Comparison of ENCODE assay signal across 1 cellular context in the genomic region with DNA sequence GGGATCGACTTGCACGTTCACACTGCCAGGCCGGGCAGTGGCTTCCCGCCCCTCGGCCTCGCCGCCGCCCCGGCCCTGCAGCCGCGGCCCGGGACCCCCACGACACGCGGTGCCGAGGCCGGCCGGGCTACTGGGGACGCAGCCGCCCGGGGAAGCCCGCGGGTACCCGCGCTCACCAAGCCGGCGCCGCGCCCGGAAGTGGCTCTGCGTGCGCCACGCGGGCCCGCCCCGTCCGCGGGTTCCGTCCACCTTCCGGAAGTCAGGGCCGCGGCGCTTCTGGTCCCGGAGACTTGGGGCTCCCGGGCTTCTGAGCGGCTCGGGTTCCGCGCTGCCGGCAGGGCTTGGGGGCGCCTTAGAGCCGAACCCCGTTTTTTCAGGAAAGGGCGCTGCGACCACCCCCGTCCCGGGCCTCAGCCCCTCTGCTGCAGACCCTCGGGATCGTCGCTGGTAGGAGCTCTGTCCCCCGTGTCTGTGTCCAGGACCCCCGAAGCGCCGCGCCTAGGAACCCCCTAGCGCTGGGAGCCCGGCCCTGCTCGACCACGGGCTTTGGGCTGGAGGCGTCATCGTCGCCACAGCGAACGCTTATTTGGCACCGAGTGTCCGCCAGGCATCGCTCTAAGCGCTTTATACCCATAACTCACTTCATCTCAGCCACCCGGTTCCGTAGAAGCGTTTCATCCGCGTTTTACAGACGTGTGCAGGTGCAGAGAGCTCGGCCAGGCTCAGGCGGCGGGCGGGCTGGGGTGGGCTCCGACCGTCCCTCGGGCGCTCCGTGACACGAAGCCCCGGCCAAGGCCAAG.
TF ChIP-seq lines count a peak whose summit lies in the region.

A gene with protein sequence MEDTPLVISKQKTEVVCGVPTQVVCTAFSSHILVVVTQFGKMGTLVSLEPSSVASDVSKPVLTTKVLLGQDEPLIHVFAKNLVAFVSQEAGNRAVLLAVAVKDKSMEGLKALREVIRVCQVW (minus strand): TSS at position 200 of the 800 bp plus-strand sequence. CDS start 693 bp downstream, outside the sequence.

TF ChIP-seq in GM12878, 131 proteins besides CTCF, POLR2A, EP300 and RAD21 (continued from another document and continues in another):
- TF ChIP-seq, protein P1, sequence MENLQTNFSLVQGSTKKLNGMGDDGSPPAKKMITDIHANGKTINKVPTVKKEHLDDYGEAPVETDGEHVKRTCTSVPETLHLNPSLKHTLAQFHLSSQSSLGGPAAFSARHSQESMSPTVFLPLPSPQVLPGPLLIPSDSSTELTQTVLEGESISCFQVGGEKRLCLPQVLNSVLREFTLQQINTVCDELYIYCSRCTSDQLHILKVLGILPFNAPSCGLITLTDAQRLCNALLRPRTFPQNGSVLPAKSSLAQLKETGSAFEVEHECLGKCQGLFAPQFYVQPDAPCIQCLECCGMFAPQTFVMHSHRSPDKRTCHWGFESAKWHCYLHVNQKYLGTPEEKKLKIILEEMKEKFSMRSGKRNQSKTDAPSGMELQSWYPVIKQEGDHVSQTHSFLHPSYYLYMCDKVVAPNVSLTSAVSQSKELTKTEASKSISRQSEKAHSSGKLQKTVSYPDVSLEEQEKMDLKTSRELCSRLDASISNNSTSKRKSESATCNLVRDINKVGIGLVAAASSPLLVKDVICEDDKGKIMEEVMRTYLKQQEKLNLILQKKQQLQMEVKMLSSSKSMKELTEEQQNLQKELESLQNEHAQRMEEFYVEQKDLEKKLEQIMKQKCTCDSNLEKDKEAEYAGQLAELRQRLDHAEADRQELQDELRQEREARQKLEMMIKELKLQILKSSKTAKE (IDR thresholded peaks at IDR 0.05; ENCODE audit: low read depth, poor library complexity, severe bottlenecking) = no peak
- TF ChIP-seq SMARCA5 (IDR thresholded peaks at IDR 0.05) = no peak
- TF ChIP-seq KLF5 (IDR thresholded peaks at IDR 0.05; ENCODE audit: partially characterized antibody) = peak; percentile 89
- TF ChIP-seq POU2F2 (IDR thresholded peaks at IDR 0.05; ENCODE audit: borderline replicate concordance, low read depth, low read length) = peak; percentile 52; the same call in 1 of the 3 replicates
- TF ChIP-seq, protein P2, sequence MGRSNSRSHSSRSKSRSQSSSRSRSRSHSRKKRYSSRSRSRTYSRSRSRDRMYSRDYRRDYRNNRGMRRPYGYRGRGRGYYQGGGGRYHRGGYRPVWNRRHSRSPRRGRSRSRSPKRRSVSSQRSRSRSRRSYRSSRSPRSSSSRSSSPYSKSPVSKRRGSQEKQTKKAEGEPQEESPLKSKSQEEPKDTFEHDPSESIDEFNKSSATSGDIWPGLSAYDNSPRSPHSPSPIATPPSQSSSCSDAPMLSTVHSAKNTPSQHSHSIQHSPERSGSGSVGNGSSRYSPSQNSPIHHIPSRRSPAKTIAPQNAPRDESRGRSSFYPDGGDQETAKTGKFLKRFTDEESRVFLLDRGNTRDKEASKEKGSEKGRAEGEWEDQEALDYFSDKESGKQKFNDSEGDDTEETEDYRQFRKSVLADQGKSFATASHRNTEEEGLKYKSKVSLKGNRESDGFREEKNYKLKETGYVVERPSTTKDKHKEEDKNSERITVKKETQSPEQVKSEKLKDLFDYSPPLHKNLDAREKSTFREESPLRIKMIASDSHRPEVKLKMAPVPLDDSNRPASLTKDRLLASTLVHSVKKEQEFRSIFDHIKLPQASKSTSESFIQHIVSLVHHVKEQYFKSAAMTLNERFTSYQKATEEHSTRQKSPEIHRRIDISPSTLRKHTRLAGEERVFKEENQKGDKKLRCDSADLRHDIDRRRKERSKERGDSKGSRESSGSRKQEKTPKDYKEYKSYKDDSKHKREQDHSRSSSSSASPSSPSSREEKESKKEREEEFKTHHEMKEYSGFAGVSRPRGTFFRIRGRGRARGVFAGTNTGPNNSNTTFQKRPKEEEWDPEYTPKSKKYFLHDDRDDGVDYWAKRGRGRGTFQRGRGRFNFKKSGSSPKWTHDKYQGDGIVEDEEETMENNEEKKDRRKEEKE (IDR thresholded peaks at IDR 0.05) = no peak
- TF ChIP-seq CHD1 (IDR thresholded peaks at IDR 0.05; ENCODE audit: low read depth, low read length) = no peak
- TF ChIP-seq NRF1 (conservative IDR thresholded peaks at IDR 0.05; ENCODE audit: low read depth, low read length) = no peak
- TF ChIP-seq RBBP5 (conservative IDR thresholded peaks at IDR 0.05) = no peak
- TF ChIP-seq SMC3 (IDR thresholded peaks at IDR 0.05; ENCODE audit: borderline replicate concordance, low read length) = no peak
- TF ChIP-seq, protein P3, sequence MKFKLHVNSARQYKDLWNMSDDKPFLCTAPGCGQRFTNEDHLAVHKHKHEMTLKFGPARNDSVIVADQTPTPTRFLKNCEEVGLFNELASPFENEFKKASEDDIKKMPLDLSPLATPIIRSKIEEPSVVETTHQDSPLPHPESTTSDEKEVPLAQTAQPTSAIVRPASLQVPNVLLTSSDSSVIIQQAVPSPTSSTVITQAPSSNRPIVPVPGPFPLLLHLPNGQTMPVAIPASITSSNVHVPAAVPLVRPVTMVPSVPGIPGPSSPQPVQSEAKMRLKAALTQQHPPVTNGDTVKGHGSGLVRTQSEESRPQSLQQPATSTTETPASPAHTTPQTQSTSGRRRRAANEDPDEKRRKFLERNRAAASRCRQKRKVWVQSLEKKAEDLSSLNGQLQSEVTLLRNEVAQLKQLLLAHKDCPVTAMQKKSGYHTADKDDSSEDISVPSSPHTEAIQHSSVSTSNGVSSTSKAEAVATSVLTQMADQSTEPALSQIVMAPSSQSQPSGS (IDR thresholded peaks at IDR 0.05; ENCODE audit: low read length) = no peak
- TF ChIP-seq KAT2A (conservative IDR thresholded peaks at IDR 0.05; ENCODE audit: control insufficient read depth, low read depth, low read length) = no peak
- peak; percentile 65 to 91; a peak in 1 of 3 replicates for TF ChIP-seq EGR1 (IDR thresholded peaks at IDR 0.05; ENCODE audit: borderline replicate concordance in 1 of 2, low read depth in 2 of 2, low read length in 2 of 2)
- TF ChIP-seq RAD51 (IDR thresholded peaks at IDR 0.05) = no peak
- TF ChIP-seq, protein P4, sequence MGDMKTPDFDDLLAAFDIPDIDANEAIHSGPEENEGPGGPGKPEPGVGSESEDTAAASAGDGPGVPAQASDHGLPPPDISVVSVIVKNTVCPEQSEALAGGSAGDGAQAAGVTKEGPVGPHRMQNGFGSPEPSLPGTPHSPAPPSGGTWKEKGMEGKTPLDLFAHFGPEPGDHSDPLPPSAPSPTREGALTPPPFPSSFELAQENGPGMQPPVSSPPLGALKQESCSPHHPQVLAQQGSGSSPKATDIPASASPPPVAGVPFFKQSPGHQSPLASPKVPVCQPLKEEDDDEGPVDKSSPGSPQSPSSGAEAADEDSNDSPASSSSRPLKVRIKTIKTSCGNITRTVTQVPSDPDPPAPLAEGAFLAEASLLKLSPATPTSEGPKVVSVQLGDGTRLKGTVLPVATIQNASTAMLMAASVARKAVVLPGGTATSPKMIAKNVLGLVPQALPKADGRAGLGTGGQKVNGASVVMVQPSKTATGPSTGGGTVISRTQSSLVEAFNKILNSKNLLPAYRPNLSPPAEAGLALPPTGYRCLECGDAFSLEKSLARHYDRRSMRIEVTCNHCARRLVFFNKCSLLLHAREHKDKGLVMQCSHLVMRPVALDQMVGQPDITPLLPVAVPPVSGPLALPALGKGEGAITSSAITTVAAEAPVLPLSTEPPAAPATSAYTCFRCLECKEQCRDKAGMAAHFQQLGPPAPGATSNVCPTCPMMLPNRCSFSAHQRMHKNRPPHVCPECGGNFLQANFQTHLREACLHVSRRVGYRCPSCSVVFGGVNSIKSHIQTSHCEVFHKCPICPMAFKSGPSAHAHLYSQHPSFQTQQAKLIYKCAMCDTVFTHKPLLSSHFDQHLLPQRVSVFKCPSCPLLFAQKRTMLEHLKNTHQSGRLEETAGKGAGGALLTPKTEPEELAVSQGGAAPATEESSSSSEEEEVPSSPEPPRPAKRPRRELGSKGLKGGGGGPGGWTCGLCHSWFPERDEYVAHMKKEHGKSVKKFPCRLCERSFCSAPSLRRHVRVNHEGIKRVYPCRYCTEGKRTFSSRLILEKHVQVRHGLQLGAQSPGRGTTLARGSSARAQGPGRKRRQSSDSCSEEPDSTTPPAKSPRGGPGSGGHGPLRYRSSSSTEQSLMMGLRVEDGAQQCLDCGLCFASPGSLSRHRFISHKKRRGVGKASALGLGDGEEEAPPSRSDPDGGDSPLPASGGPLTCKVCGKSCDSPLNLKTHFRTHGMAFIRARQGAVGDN (IDR thresholded peaks at IDR 0.05) = peak; percentile 82
- TF ChIP-seq ZNF274 (IDR thresholded peaks at IDR 0.05; ENCODE audit: insufficient read depth, insufficient read length) = no peak
- TF ChIP-seq, protein P5, sequence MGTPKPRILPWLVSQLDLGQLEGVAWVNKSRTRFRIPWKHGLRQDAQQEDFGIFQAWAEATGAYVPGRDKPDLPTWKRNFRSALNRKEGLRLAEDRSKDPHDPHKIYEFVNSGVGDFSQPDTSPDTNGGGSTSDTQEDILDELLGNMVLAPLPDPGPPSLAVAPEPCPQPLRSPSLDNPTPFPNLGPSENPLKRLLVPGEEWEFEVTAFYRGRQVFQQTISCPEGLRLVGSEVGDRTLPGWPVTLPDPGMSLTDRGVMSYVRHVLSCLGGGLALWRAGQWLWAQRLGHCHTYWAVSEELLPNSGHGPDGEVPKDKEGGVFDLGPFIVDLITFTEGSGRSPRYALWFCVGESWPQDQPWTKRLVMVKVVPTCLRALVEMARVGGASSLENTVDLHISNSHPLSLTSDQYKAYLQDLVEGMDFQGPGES (IDR thresholded peaks at IDR 0.05) = no peak
- no peak for TF ChIP-seq ZNF217 (IDR thresholded peaks at IDR 0.05)
- no peak for TF ChIP-seq EZH2 (IDR thresholded peaks at IDR 0.05; ENCODE audit: borderline replicate concordance, control insufficient read depth, low read depth, low read length)
- TF ChIP-seq MTA2 (IDR thresholded peaks at IDR 0.05; ENCODE audit: low read depth) = no peak
- TF ChIP-seq, protein P6, sequence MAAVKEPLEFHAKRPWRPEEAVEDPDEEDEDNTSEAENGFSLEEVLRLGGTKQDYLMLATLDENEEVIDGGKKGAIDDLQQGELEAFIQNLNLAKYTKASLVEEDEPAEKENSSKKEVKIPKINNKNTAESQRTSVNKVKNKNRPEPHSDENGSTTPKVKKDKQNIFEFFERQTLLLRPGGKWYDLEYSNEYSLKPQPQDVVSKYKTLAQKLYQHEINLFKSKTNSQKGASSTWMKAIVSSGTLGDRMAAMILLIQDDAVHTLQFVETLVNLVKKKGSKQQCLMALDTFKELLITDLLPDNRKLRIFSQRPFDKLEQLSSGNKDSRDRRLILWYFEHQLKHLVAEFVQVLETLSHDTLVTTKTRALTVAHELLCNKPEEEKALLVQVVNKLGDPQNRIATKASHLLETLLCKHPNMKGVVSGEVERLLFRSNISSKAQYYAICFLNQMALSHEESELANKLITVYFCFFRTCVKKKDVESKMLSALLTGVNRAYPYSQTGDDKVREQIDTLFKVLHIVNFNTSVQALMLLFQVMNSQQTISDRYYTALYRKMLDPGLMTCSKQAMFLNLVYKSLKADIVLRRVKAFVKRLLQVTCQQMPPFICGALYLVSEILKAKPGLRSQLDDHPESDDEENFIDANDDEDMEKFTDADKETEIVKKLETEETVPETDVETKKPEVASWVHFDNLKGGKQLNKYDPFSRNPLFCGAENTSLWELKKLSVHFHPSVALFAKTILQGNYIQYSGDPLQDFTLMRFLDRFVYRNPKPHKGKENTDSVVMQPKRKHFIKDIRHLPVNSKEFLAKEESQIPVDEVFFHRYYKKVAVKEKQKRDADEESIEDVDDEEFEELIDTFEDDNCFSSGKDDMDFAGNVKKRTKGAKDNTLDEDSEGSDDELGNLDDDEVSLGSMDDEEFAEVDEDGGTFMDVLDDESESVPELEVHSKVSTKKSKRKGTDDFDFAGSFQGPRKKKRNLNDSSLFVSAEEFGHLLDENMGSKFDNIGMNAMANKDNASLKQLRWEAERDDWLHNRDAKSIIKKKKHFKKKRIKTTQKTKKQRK (IDR thresholded peaks at IDR 0.05; ENCODE audit: low read depth, low read length) = no peak
- TF ChIP-seq FOS (IDR thresholded peaks at IDR 0.05; ENCODE audit: borderline replicate concordance, extremely low read depth, insufficient read length) = no peak
- TF ChIP-seq CREM (IDR thresholded peaks at IDR 0.05; ENCODE audit: low read depth) = peak; percentile 67
- TF ChIP-seq SMAD5 (IDR thresholded peaks at IDR 0.05; ENCODE audit: low read depth) = 0 out of 2 replicates have a peak, but pooled peaks have one; percentile 23
- TF ChIP-seq MYB (IDR thresholded peaks at IDR 0.05; ENCODE audit: borderline replicate concordance, low read depth, low read length) = no peak
- peak; percentile 83 for TF ChIP-seq HCFC1 (IDR thresholded peaks at IDR 0.05; ENCODE audit: low read length)
- TF ChIP-seq POLR2AphosphoS2 (IDR thresholded peaks at IDR 0.05; ENCODE audit: low read depth, low read length) = no peak
- TF ChIP-seq STAT1 (conservative IDR thresholded peaks at IDR 0.05) = peak; percentile 89; the same call in 1 of the 2 replicates
- TF ChIP-seq NFYA (IDR thresholded peaks at IDR 0.05; ENCODE audit: borderline replicate concordance, low read depth, low read length) = no peak
- TF ChIP-seq, protein P7, sequence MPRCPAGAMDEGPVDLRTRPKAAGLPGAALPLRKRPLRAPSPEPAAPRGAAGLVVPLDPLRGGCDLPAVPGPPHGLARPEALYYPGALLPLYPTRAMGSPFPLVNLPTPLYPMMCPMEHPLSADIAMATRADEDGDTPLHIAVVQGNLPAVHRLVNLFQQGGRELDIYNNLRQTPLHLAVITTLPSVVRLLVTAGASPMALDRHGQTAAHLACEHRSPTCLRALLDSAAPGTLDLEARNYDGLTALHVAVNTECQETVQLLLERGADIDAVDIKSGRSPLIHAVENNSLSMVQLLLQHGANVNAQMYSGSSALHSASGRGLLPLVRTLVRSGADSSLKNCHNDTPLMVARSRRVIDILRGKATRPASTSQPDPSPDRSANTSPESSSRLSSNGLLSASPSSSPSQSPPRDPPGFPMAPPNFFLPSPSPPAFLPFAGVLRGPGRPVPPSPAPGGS (IDR thresholded peaks at IDR 0.05; ENCODE audit: borderline replicate concordance, insufficient read depth, low read depth, low read length, poor library complexity, severe bottlenecking) = peak; percentile 40
- peak; percentile 69; the same call in 1 of the 2 replicates for TF ChIP-seq TARDBP (IDR thresholded peaks at IDR 0.05; ENCODE audit: borderline replicate concordance)
- TF ChIP-seq BACH1 (IDR thresholded peaks at IDR 0.05; ENCODE audit: borderline replicate concordance) = peak; percentile 66; the same call in 1 of the 2 replicates
- no peak for TF ChIP-seq BRCA1 (IDR thresholded peaks at IDR 0.05; ENCODE audit: low read depth, low read length)
- no peak for TF ChIP-seq SUPT20H (IDR thresholded peaks at IDR 0.05; ENCODE audit: borderline replicate concordance, control insufficient read depth, low read depth, low read length)
- peak; percentile 75; the same call in 1 of the 2 replicates for TF ChIP-seq SIN3A (IDR thresholded peaks at IDR 0.05; ENCODE audit: low read depth, low read length)
- no peak for TF ChIP-seq BMI1 (IDR thresholded peaks at IDR 0.05; ENCODE audit: borderline replicate concordance)
- no peak for TF ChIP-seq JUND (IDR thresholded peaks at IDR 0.05; ENCODE audit: low read depth, low read length)
- TF ChIP-seq MYC (IDR thresholded peaks at IDR 0.05; ENCODE audit: insufficient read depth, insufficient read length, insufficient replicate concordance, low read length, severe bottlenecking) = no peak
- TF ChIP-seq ESRRA (IDR thresholded peaks at IDR 0.05; ENCODE audit: low read length) = no peak
- TF ChIP-seq ZBED1 (IDR thresholded peaks at IDR 0.05; ENCODE audit: borderline replicate concordance) = no peak
- no peak for TF ChIP-seq YBX1 (IDR thresholded peaks at IDR 0.05)
- TF ChIP-seq HDAC6 (IDR thresholded peaks at IDR 0.05; ENCODE audit: unreplicated experiment) = no peak
- no peak for TF ChIP-seq NR2C2 (IDR thresholded peaks at IDR 0.05; ENCODE audit: borderline replicate concordance, control insufficient read depth, insufficient read length, low read depth)
- no peak for TF ChIP-seq TCF3 (IDR thresholded peaks at IDR 0.05; ENCODE audit: borderline replicate concordance, insufficient read depth, low read depth, low read length)
- peak; percentile 94 for TF ChIP-seq ZNF207 (IDR thresholded peaks at IDR 0.05; ENCODE audit: borderline replicate concordance)
- TF ChIP-seq IRF4 (IDR thresholded peaks at IDR 0.05; ENCODE audit: low read depth, low read length) = no peak
